20 cellular contexts compared by ENCODE assay signal in genomic region chr16:55469821-55470532, GRCh38. TPM values are rescaled to one million over a fixed set of nuclear protein-coding genes. Genes with fewer than 3 reads are reported as not detected.
A peak's percentile ranks its signal among the peaks of the same experiment; 100 is the strongest.
DNase-seq lines count a peak whose midpoint lies in the region; ATAC-seq, FAIRE-seq and TF ChIP-seq lines count a peak whose summit lies in the region.
"Had no signal": no experiment of that assay in that cellular context is flagged by ENCODE, and none has a peak within 500 bp of the region (broad histone marks: within the 10 kb centered on the region; RNA-seq: fewer than 3 reads in every experiment).

No MANE protein-coding gene starts in this region.

- ATAC-seq in HepG2 (no peak), right lobe of liver (no peak), gastroesophageal sphincter (no peak)
- ATAC-seq: activated naive CD8-positive, alpha-beta T cell treated with anti-CD3 and anti-CD28 coated beads, Interleukin-2, amount 50 U/mL, for 24 hours had no signal

- DNase-seq in HepG2 (ENCODE audit: low spot score) (no peak), right lobe of liver (no peak), mammary epithelial cell (no peak), vagina (ENCODE audit: extremely low spot score in 2 of 2) (no peak), iPS-NIHi7 (ENCODE audit: extremely low spot score) (no peak), SKM-1 treated with dmso at 0.1 percent for 144 hours (lab: John Stamatoyannopoulos, UW; ENCODE audit: unreplicated experiment) (no peak)
- DNase-seq: activated gamma-delta T cell treated with Interleukin-2 at 50 U/mL for 16 hours; activated naive CD8-positive, alpha-beta T cell treated with anti-CD3 and anti-CD28 coated beads, Interleukin-2, amount 50 U/mL, for 24 hours; colonic mucosa; DND-41; HCEC 1CT; NCI-H1092 treated with DMSO at 0.1 percent for 48 hours; NCI-H1930; NCI-H748 treated with DMSO at 0.1 percent for 48 hours; SHP77; small intestine had no signal

- H3K79me2 ChIP-seq in HepG2 (ENCODE audit: insufficient read depth, low read length), result no peaks in the 10 kb centered on the region
- no peaks in the 10 kb centered on the region for H3K79me2 ChIP-seq in mammary epithelial cell (ENCODE audit: insufficient read depth, low read length)

- H3K27me3 ChIP-seq in HepG2 (ENCODE audit: control insufficient read depth in 1 of 2, insufficient read depth in 2 of 2, low read length in 2 of 2), result peaks cover 0 to 15% of the 10 kb centered on the region in 2 experiments; a peak in 3 of 5 replicates
- H3K27me3 ChIP-seq in right lobe of liver, result no peaks in the 10 kb centered on the region
- H3K27me3 ChIP-seq in mammary epithelial cell (ENCODE audit: insufficient read depth, low read length), result no peaks in the 10 kb centered on the region
- no peaks in the 10 kb centered on the region for H3K27me3 ChIP-seq in vagina
- no peaks in the 10 kb centered on the region for H3K27me3 ChIP-seq in gastroesophageal sphincter
- H3K27me3 ChIP-seq: BLaER1, colonic mucosa had no signal

- dilution Hi-C loops in mammary epithelial cell (cut with HindIII; ENCODE audit: low sequenced_read_pairs), result loop anchor here (5.0 to 25.0 kb wide), 3 partner anchors 92 to 367 kb away; partner anchors contain the start of gene CES1

- no peak for FAIRE-seq in HepG2 (lab: Jason Lieb, UNC)
- FAIRE-seq: small intestine had no signal

- TF ChIP-seq CTCF in HepG2 (CRISPR knock-in tag; IDR thresholded peaks at IDR 0.05), result no peak
- no peak for TF ChIP-seq CTCF in right lobe of liver (IDR thresholded peaks at IDR 0.05)
- no peak for TF ChIP-seq CTCF in mammary epithelial cell (conservative IDR thresholded peaks at IDR 0.05 in 1 of 2, IDR thresholded peaks at IDR 0.05 in 1 of 2; ENCODE audit: extremely low read depth in 1 of 2, insufficient read depth in 1 of 2, low read depth in 1 of 2, low read length in 2 of 2)
- TF ChIP-seq CTCF in vagina (IDR thresholded peaks at IDR 0.05), result no peak
- no peak for TF ChIP-seq CTCF in gastroesophageal sphincter (IDR thresholded peaks at IDR 0.05)

- no peak overlapping the region for H3K9ac ChIP-seq in HepG2 (ENCODE audit: insufficient read depth, low read depth, low read length)
- no peak overlapping the region for H3K9ac ChIP-seq in mammary epithelial cell (ENCODE audit: insufficient read depth, low read length)
- H3K9ac ChIP-seq: BLaER1 had no signal

- H3K27ac ChIP-seq in HepG2 (ENCODE audit: extremely low read length, insufficient read depth, low read length), result no peak overlapping the region
- H3K27ac ChIP-seq in right lobe of liver, result no peak overlapping the region
- H3K27ac ChIP-seq in mammary epithelial cell (ENCODE audit: insufficient read depth, low read depth, low read length), result no peak overlapping the region
- H3K27ac ChIP-seq in mesodermal cell (ENCODE audit: low read depth, low read length, severe bottlenecking), result peak overlapping the region; percentile 87
- peak overlapping the region; percentile 80 for H3K27ac ChIP-seq in vagina
- peak overlapping the region in 1 of 4 donors; percentile 21 for H3K27ac ChIP-seq in gastroesophageal sphincter
- H3K27ac ChIP-seq: BLaER1, colonic mucosa had no signal

- H3K4me3 ChIP-seq in HepG2 (replicated peaks in 1 of 3; ENCODE audit: insufficient read depth in 1 of 3, low read depth in 2 of 3, low read length in 3 of 3), result no peak overlapping the region
- H3K4me3 ChIP-seq in right lobe of liver, result no peak overlapping the region
- H3K4me3 ChIP-seq in mammary epithelial cell (replicated peaks in 1 of 3; ENCODE audit: insufficient read depth in 1 of 3, low read depth in 2 of 3, low read length in 3 of 3), result no peak overlapping the region
- H3K4me3 ChIP-seq in mesodermal cell (ENCODE audit: extremely low read depth, insufficient read depth, low read length, poor library complexity, severe bottlenecking), result no peak overlapping the region
- H3K4me3 ChIP-seq in vagina, result no peak overlapping the region
- no peak overlapping the region for H3K4me3 ChIP-seq in gastroesophageal sphincter
- H3K4me3 ChIP-seq: BLaER1, colonic mucosa had no signal

- BruUV-seq in HepG2 (replicated peaks; lab: Mats Ljungman, UMichigan), result no TSS peak
- BruUV-seq in mammary epithelial cell (replicated peaks; lab: Mats Ljungman, UMichigan), result no TSS peak

- TF ChIP-seq RAD21 in HepG2 (CRISPR knock-in tag; IDR thresholded peaks at IDR 0.05), result no peak

- TF ChIP-seq EP300 in HepG2 (IDR thresholded peaks at IDR 0.05; ENCODE audit: low read depth in 2 of 2, low read length in 2 of 2), result no peak
- TF ChIP-seq EP300 in HepG2 (CRISPR knock-in tag; IDR thresholded peaks at IDR 0.05; ENCODE audit: borderline replicate concordance), result no peak
- TF ChIP-seq EP300 in gastroesophageal sphincter (IDR thresholded peaks at IDR 0.05), result no peak

- CTCF ChIA-PET in HepG2 (lab: Yijun Ruan, JAX; ENCODE audit: low intra/inter-chr PET ratio, low total read pairs), result interaction anchor here (9.6 kb wide), 1 partner anchor 232 kb away, joined by 423 read pairs; no protein-coding TSS in a partner anchor
- CTCF ChIA-PET in mammary epithelial cell (lab: Charles Lee; ENCODE audit: low non-redundant PET), result no interaction called here

- no peak for TF ChIP-seq POLR2A in HepG2 (IDR thresholded peaks at IDR 0.05; ENCODE audit: insufficient read depth in 1 of 2, low read depth in 2 of 2, low read length in 2 of 2)
- TF ChIP-seq POLR2A in right lobe of liver (IDR thresholded peaks at IDR 0.05), result no peak
- TF ChIP-seq POLR2A in vagina (IDR thresholded peaks at IDR 0.05), result no peak
- TF ChIP-seq POLR2A in gastroesophageal sphincter (IDR thresholded peaks at IDR 0.05), result no peak

- H2AFZ ChIP-seq in HepG2 (ENCODE audit: low read length) (no peak overlapping the region), mammary epithelial cell (ENCODE audit: low read depth, low read length) (peak overlapping the region; percentile 66)

- POLR2A ChIA-PET in HepG2 (lab: Yijun Ruan, JAX), result no interaction called here

- H3K4me2 ChIP-seq in HepG2 (ENCODE audit: low read depth, low read length) (no peak overlapping the region), mammary epithelial cell (ENCODE audit: insufficient read depth, low read depth, low read length) (no peak overlapping the region)
- H3K4me2 ChIP-seq: BLaER1 had no signal

- no peaks in the 10 kb centered on the region for H3K4me1 ChIP-seq in HepG2 (ENCODE audit: insufficient read depth, low read length)
- H3K4me1 ChIP-seq in right lobe of liver, result no peaks in the 10 kb centered on the region
- peaks cover 32% of the 10 kb centered on the region for H3K4me1 ChIP-seq in mammary epithelial cell (ENCODE audit: insufficient read depth, low read length)
- H3K4me1 ChIP-seq in mesodermal cell (ENCODE audit: control insufficient read depth, insufficient read depth, low read length, poor library complexity, severe bottlenecking), result peaks cover 25% of the 10 kb centered on the region
- peaks cover 23% of the 10 kb centered on the region for H3K4me1 ChIP-seq in vagina
- peaks cover 0 to 22% (median 0%) of the 10 kb centered on the region in 3 donors for H3K4me1 ChIP-seq in gastroesophageal sphincter
- H3K4me1 ChIP-seq: BLaER1, colonic mucosa had no signal

- H3K36me3 ChIP-seq in HepG2 (replicated peaks in 1 of 2; ENCODE audit: control insufficient read depth in 1 of 2, insufficient read depth in 2 of 2, low read length in 2 of 2) (no peaks in the 10 kb centered on the region), right lobe of liver (no peaks in the 10 kb centered on the region), mammary epithelial cell (ENCODE audit: insufficient read depth, low read length) (no peaks in the 10 kb centered on the region), mesodermal cell (ENCODE audit: control insufficient read depth, insufficient read depth, low read length) (no peaks in the 10 kb centered on the region), vagina (no peaks in the 10 kb centered on the region), gastroesophageal sphincter (no peaks in the 10 kb centered on the region)
- H3K36me3 ChIP-seq: BLaER1, colonic mucosa had no signal

- intact Hi-C loops in HepG2 (cut with micrococcal nuclease; ENCODE audit: unreplicated experiment) (no loop called here), right lobe of liver (cut with DNase I) (loop anchor here (5.0 to 10.0 kb wide), 3 partner anchors 72 to 375 kb away; no protein-coding TSS in a partner anchor), mammary epithelial cell (cut with micrococcal nuclease) (loop anchor here (5.0 kb wide), 1 partner anchor 887 kb away; no protein-coding TSS in a partner anchor), vagina (cut with DNase I) (loop anchor here (5.0 to 10.0 kb wide), 2 partner anchors 232 to 375 kb away; no protein-coding TSS in a partner anchor)

- no peaks in the 10 kb centered on the region for H4K20me1 ChIP-seq in HepG2 (ENCODE audit: insufficient read depth, low read length)
- H4K20me1 ChIP-seq in mammary epithelial cell (ENCODE audit: insufficient read depth, low read length), result no peaks in the 10 kb centered on the region
- H4K20me1 ChIP-seq: BLaER1 had no signal

- H3K9me3 ChIP-seq in HepG2 (ENCODE audit: low read length), result no peaks in the 10 kb centered on the region
- H3K9me3 ChIP-seq in right lobe of liver, result no peaks in the 10 kb centered on the region
- H3K9me3 ChIP-seq in mammary epithelial cell (replicated peaks; ENCODE audit: insufficient read depth, low read length), result no peaks in the 10 kb centered on the region
- no peaks in the 10 kb centered on the region for H3K9me3 ChIP-seq in mesodermal cell (ENCODE audit: control insufficient read depth, low read length)
- H3K9me3 ChIP-seq in vagina, result no peaks in the 10 kb centered on the region
- no peaks in the 10 kb centered on the region for H3K9me3 ChIP-seq in gastroesophageal sphincter
- H3K9me3 ChIP-seq: BLaER1, colonic mucosa had no signal

- 57% methylated on average over 9 of the region's 9 CpGs for WGBS in HepG2 (ENCODE audit: low lambda C conversion rate)
- 72% methylated on average over 9 of the region's 9 CpGs for WGBS in right lobe of liver (ENCODE audit: insufficient coverage, low coverage, low lambda C conversion rate, missing lambda C conversion rate)
- 76% methylated on average over 7 of the region's 9 CpGs for WGBS in mammary epithelial cell (ENCODE audit: low coverage, missing lambda C conversion rate)
- WGBS in mesodermal cell (ENCODE audit: insufficient coverage in 2 of 2), 2 experiments, result 52 to 70% methylated on average over 7 to 8 of the region's 9 CpGs
- WGBS in gastroesophageal sphincter (ENCODE audit: low coverage in 1 of 2), 2 donors, result 94 to 100% methylated on average over 1 to 2 of the region's 9 CpGs

- in situ Hi-C loops in HepG2 (cut with HindIII; ENCODE audit: extremely low pct_ligation_motif_present, low pct_unique_long_range_greater_than_20kb), result loop anchor here (5.0 to 25.0 kb wide), 5 partner anchors 72 to 842 kb away; no protein-coding TSS in a partner anchor
- in situ Hi-C loops in mammary epithelial cell (cut with MboI; ENCODE audit: low sequenced_read_pairs in 2 of 2), result loop anchor here (5.0 to 10.0 kb wide), 4 partner anchors 72 to 377 kb away; no protein-coding TSS in a partner anchor

RNA-seq across cellular contexts. Expression of gene MMP2, which starts 9.0 kb away (rescaled TPM):
- total RNA-seq in HepG2 (2016; rRNA removed; fragmentation: Illumina TruSeq; extraction: Trizol), result 0.29 and 0.31 TPM in 2 replicates
- total RNA-seq in HepG2 (2016; cell fraction: cytosol; rRNA removed; fragmentation: Illumina TruSeq; extraction: Trizol; ENCODE audit: low read depth), result not detected in 2 replicates
- total RNA-seq in HepG2 (2016; cell fraction: insoluble cytoplasmic fraction; rRNA removed; fragmentation: Illumina TruSeq; extraction: Trizol), result 0.30 and 0.54 TPM in 2 replicates
- total RNA-seq in HepG2 (2016; cell fraction: membrane; rRNA removed; fragmentation: Illumina TruSeq; extraction: Trizol), result 0.10 and 0.87 TPM in 2 replicates
- total RNA-seq in HepG2 (2016; cell fraction: nucleus; rRNA removed; fragmentation: Illumina TruSeq; extraction: Trizol), result 0.63 and 1.1 TPM in 2 replicates
- polyA plus RNA-seq in HepG2 (2011; rRNA removed), result 1.3 TPM in 2 replicates
- polyA plus RNA-seq in HepG2 (2011; cell fraction: cytosol; rRNA removed), result 0.74 and 0.94 TPM in 2 replicates
- 0.84 and 0.92 TPM in 2 replicates for polyA plus RNA-seq in HepG2 (2011; cell fraction: nucleus; rRNA removed)
- 0.21 and 0.65 TPM in 2 replicates for polyA plus RNA-seq in HepG2 (2012)
- polyA plus RNA-seq in HepG2 (2016; cell fraction: cytosol; fragmentation: Illumina TruSeq; extraction: Trizol; ENCODE audit: low read depth), result 0.25 and 0.49 TPM in 2 replicates
- polyA plus RNA-seq in HepG2 (2016; cell fraction: insoluble cytoplasmic fraction; fragmentation: Illumina TruSeq; extraction: Trizol; ENCODE audit: low read depth), result 0.27 and 0.80 TPM in 2 replicates
- 0.63 and 1.00 TPM in 2 replicates for polyA plus RNA-seq in HepG2 (2016; cell fraction: membrane; fragmentation: Illumina TruSeq; extraction: Trizol; ENCODE audit: low read depth)
- 0.67 and 0.96 TPM in 2 replicates for polyA plus RNA-seq in HepG2 (2016; cell fraction: nucleus; fragmentation: Illumina TruSeq; extraction: Trizol; ENCODE audit: insufficient read depth, low read depth)
- polyA minus RNA-seq in HepG2 (2011; rRNA and poly(A)+ RNA removed; ENCODE audit: low replicate concordance), result 1.5 and 3.0 TPM in 2 replicates
- polyA minus RNA-seq in HepG2 (2011; cell fraction: cytosol; rRNA and poly(A)+ RNA removed), result 1.4 and 1.9 TPM in 2 replicates
- polyA minus RNA-seq in HepG2 (2011; cell fraction: nucleus; rRNA and poly(A)+ RNA removed), result 0.75 and 2.6 TPM in 2 replicates
- 10 to 100 TPM in 2 of 6 experiments, 1 to 10 TPM in 4; 4.8 to 13.2 (median 6.7) TPM for total RNA-seq in right lobe of liver
- 10 to 100 TPM; 18.2 to 68.2 TPM for total RNA-seq in mammary epithelial cell
- polyA plus RNA-seq in mammary epithelial cell, result 24.9 TPM
- polyA minus RNA-seq in mammary epithelial cell, result 35.5 TPM
- polyA plus RNA-seq in mesodermal cell (2013, experiment 1 of 2), result 766 TPM
- 653 TPM for polyA plus RNA-seq in mesodermal cell (2013, experiment 2 of 2)
- 296 TPM for total RNA-seq in vagina
- total RNA-seq in gastroesophageal sphincter, result 100 to 1,000 TPM; 155 to 309 (median 265) TPM
- total RNA-seq: Calu3 had no signal

RNA-seq across cellular contexts. Expression of gene LPCAT2, which starts 38.9 kb away (rescaled TPM):
- total RNA-seq in HepG2 (2016; rRNA removed; fragmentation: Illumina TruSeq; extraction: Trizol), result 7.7 and 9.9 TPM in 2 replicates
- total RNA-seq in HepG2 (2016; cell fraction: cytosol; rRNA removed; fragmentation: Illumina TruSeq; extraction: Trizol; ENCODE audit: low read depth), result 1.1 and 1.2 TPM in 2 replicates
- total RNA-seq in HepG2 (2016; cell fraction: insoluble cytoplasmic fraction; rRNA removed; fragmentation: Illumina TruSeq; extraction: Trizol), result 5.5 and 12.0 TPM in 2 replicates
- 1.3 and 1.9 TPM in 2 replicates for total RNA-seq in HepG2 (2016; cell fraction: membrane; rRNA removed; fragmentation: Illumina TruSeq; extraction: Trizol)
- 15.2 and 20.7 TPM in 2 replicates for total RNA-seq in HepG2 (2016; cell fraction: nucleus; rRNA removed; fragmentation: Illumina TruSeq; extraction: Trizol)
- polyA plus RNA-seq in HepG2 (2011; rRNA removed), result 12.5 and 17.6 TPM in 2 replicates
- polyA plus RNA-seq in HepG2 (2011; cell fraction: cytosol; rRNA removed), result 5.2 and 8.1 TPM in 2 replicates
- 6.2 and 7.9 TPM in 2 replicates for polyA plus RNA-seq in HepG2 (2011; cell fraction: nucleus; rRNA removed)
- 13.3 and 13.4 TPM in 2 replicates for polyA plus RNA-seq in HepG2 (2012)
- polyA plus RNA-seq in HepG2 (2016; cell fraction: cytosol; fragmentation: Illumina TruSeq; extraction: Trizol; ENCODE audit: low read depth), result 0.63 and 0.83 TPM in 2 replicates
- polyA plus RNA-seq in HepG2 (2016; cell fraction: insoluble cytoplasmic fraction; fragmentation: Illumina TruSeq; extraction: Trizol; ENCODE audit: low read depth), result 6.3 and 6.8 TPM in 2 replicates
- polyA plus RNA-seq in HepG2 (2016; cell fraction: membrane; fragmentation: Illumina TruSeq; extraction: Trizol; ENCODE audit: low read depth), result 1.2 and 1.6 TPM in 2 replicates
- 20.8 and 23.5 TPM in 2 replicates for polyA plus RNA-seq in HepG2 (2016; cell fraction: nucleus; fragmentation: Illumina TruSeq; extraction: Trizol; ENCODE audit: insufficient read depth, low read depth)
- 2.4 and 13.2 TPM in 2 replicates for polyA minus RNA-seq in HepG2 (2011; rRNA and poly(A)+ RNA removed; ENCODE audit: low replicate concordance)
- 7.6 and 12.2 TPM in 2 replicates for polyA minus RNA-seq in HepG2 (2011; cell fraction: cytosol; rRNA and poly(A)+ RNA removed)
- 24.1 and 26.9 TPM in 2 replicates for polyA minus RNA-seq in HepG2 (2011; cell fraction: nucleus; rRNA and poly(A)+ RNA removed)
- 1 to 10 TPM; 1.8 to 5.1 (median 2.7) TPM for total RNA-seq in right lobe of liver
- total RNA-seq in mammary epithelial cell, result 100 to 1,000 TPM in 1 of 2 donors, 10 to 100 TPM in 1; 50.5 to 173 TPM
- polyA plus RNA-seq in mammary epithelial cell, result 32.4 TPM
- polyA minus RNA-seq in mammary epithelial cell, result 109 TPM
- 16.6 TPM for polyA plus RNA-seq in mesodermal cell (2013, experiment 1 of 2)
- polyA plus RNA-seq in mesodermal cell (2013, experiment 2 of 2), result 14.0 TPM
- total RNA-seq in vagina, result 11.3 TPM
- 10 to 100 TPM in 3 of 4 donors, 1 to 10 TPM in 1; 8.0 to 27.1 (median 18.0) TPM for total RNA-seq in gastroesophageal sphincter

Comparison
In these comparisons a context has a peak if more than half of its experiments do, and no peak if none do; other contexts are left out.
1. H3K27ac ChIP-seq: peak in mesodermal cell (single experiment) and vagina (single experiment); none in HepG2 (single experiment), right lobe of liver (0 of 3) and mammary epithelial cell (single experiment).